In the genomic region with DNA sequence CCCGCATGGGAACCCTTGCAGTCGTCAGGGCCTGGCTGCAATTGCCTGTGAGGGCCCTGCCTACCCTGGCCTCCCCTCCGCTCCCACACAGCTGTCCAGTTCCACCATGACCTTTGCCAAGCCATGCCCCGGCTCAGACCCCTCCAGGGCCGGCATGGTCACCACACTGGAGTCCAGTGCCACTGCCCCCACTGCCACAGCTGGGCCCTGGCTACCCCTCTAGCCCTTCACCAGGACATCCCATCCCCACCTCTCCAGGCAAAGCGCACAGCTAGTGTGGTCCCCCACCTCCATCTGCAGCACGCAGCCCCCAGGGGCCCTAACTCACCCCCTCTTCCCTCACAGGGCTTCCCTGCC, we compare ENCODE assay signal across 17 cellular contexts.
A peak's percentile ranks its signal among the peaks of the same experiment; 100 is the strongest.
DNase-seq lines count a peak whose midpoint lies in the region; ATAC-seq, FAIRE-seq and TF ChIP-seq lines count a peak whose summit lies in the region.
"Had no signal": no experiment of that assay in that cellular context is flagged by ENCODE, and none has a peak within 500 bp of the region (broad histone marks: within the 10 kb centered on the region; RNA-seq: fewer than 3 reads in every experiment).

No MANE protein-coding gene starts in this region.

- H3K36me3 Mint-ChIP-seq in endothelial cell (ENCODE audit: low read depth, unreplicated experiment), result no peaks in the 10 kb centered on the region
- H3K36me3 Mint-ChIP-seq: CD4-positive, alpha-beta memory T cell; naive thymus-derived CD8-positive, alpha-beta T cell; stimulated activated naive B cell treated with anti-CD40 and anti-IgM and Interleukin-4, amounts not matched to agents 10 μg/mL and 1 μg/mL and 100 μg/mL, for 72 hours had no signal

- no peak for TF ChIP-seq POLR2A in H1 (IDR thresholded peaks at IDR 0.05; ENCODE audit: control extremely low read depth in 1 of 2, low read depth in 2 of 2, low read length in 2 of 2)

- H2BK15ac ChIP-seq in H1 (ENCODE audit: low read length), result peak overlapping the region; percentile 73; the same call in 1 of the 2 replicates

- no peak for FAIRE-seq in H1 (lab: Jason Lieb, UNC)
- FAIRE-seq: endometrium had no signal

- 92% methylated on average over 5 of the region's 7 CpGs; no CpG with 5 or more reads in 1 of the 2 experiments for WGBS in H1 (ENCODE audit: extremely low coverage in 1 of 2, insufficient coverage in 1 of 2, insufficient read length in 1 of 2, insufficient replicate concordance in 2 of 2, low coverage in 1 of 2, low lambda C conversion rate in 2 of 2, missing lambda C conversion rate in 1 of 2), 2 experiments
- no CpG with 5 or more reads among the region's 7 CpGs for WGBS in trophoblast cell (ENCODE audit: extremely low coverage, insufficient coverage, insufficient read length)

- no peak for DNase-seq in DND-41
- DNase-seq in NT2/D1 (ENCODE audit: low read depth, low spot score), result no peak
- DNase-seq in H1 (ENCODE audit: low read depth in 1 of 2, low spot score in 2 of 2), result no peak
- DNase-seq in trophoblast cell, result no peak
- DNase-seq in MG63, result no peak
- DNase-seq in SIG-M5 (lab: John Stamatoyannopoulos, UW), result no peak
- DNase-seq in endothelial cell (ENCODE audit: low spot score), result no peak
- DNase-seq: CD4-positive, alpha-beta memory T cell; glutamatergic neuron; KG1; NCI-H1694 treated with DMSO at 0.1 percent for 48 hours; stimulated activated naive B cell treated with anti-CD40 and anti-IgM and Interleukin-4, amounts not matched to agents 10 μg/mL and 1 μg/mL and 100 μg/mL, for 72 hours had no signal

- H3K79me1 ChIP-seq in H1 (ENCODE audit: low read depth, low read length) (peaks cover 4% of the 10 kb centered on the region; the same call in 1 of the 2 replicates), trophoblast cell (ENCODE audit: low read length) (peaks cover 49% of the 10 kb centered on the region)

- no peak overlapping the region for H3K23ac ChIP-seq in H1 (ENCODE audit: insufficient read length)
- no peak overlapping the region for H3K23ac ChIP-seq in trophoblast cell (ENCODE audit: low read length)

- H4K5ac ChIP-seq in H1 (ENCODE audit: insufficient read length, low read depth, low read length), result no peak overlapping the region

- no peaks in the 10 kb centered on the region for H3K9me3 ChIP-seq in DND-41 (ENCODE audit: insufficient read depth, low read length, severe bottlenecking)
- H3K9me3 ChIP-seq in NT2/D1 (ENCODE audit: insufficient read depth, low read length), result peaks cover 9% of the 10 kb centered on the region; the same call in 1 of the 2 replicates
- H3K9me3 ChIP-seq in H1 (ENCODE audit: insufficient read depth in 2 of 2, low read depth in 1 of 2, low read length in 1 of 2), result no peaks in the 10 kb centered on the region
- peaks cover 7% of the 10 kb centered on the region for H3K9me3 ChIP-seq in trophoblast cell (ENCODE audit: insufficient read depth, low read depth, low read length)
- no peaks in the 10 kb centered on the region for H3K9me3 ChIP-seq in MG63

- no peaks in the 10 kb centered on the region for H3K4me1 Mint-ChIP-seq in endothelial cell (ENCODE audit: unreplicated experiment)

- no peak overlapping the region for H3K4me3 Mint-ChIP-seq in endothelial cell (ENCODE audit: unreplicated experiment)
- H3K4me3 Mint-ChIP-seq: activated CD8-positive, alpha-beta T cell treated with anti-CD3 and anti-CD28 coated beads, Interleukin-2, amount 10 ng/mL, durations not matched to agents 7 days and 5 days; CD4-positive, alpha-beta memory T cell; naive thymus-derived CD8-positive, alpha-beta T cell; stimulated activated naive B cell treated with anti-CD40 and anti-IgM and Interleukin-4, amounts not matched to agents 10 μg/mL and 1 μg/mL and 100 μg/mL, for 72 hours had no signal

- H2AK5ac ChIP-seq in H1 (ENCODE audit: low read depth, low read length) (no peak overlapping the region), trophoblast cell (ENCODE audit: low read length) (peak overlapping the region; percentile 87)

- H3K4me3 ChIP-seq in DND-41 (ENCODE audit: low read depth in 1 of 2, low read length in 2 of 2) (no peak overlapping the region), NT2/D1 (ENCODE audit: insufficient read length, low read depth) (peak overlapping the region; percentile 2), H1 (ENCODE audit: extremely low read depth in 1 of 4, insufficient read depth in 2 of 4, low read depth in 3 of 4, low read length in 4 of 4) (no peak overlapping the region), trophoblast cell (ENCODE audit: low read depth, low read length) (no peak overlapping the region), MG63 (no peak overlapping the region)

- peaks cover 10% of the 10 kb centered on the region for H3K27me3 Mint-ChIP-seq in endothelial cell (ENCODE audit: unreplicated experiment)
- H3K27me3 Mint-ChIP-seq: CD4-positive, alpha-beta memory T cell; stimulated activated naive B cell treated with anti-CD40 and anti-IgM and Interleukin-4, amounts not matched to agents 10 μg/mL and 1 μg/mL and 100 μg/mL, for 72 hours had no signal

- H4K20me1 ChIP-seq in DND-41 (ENCODE audit: insufficient read depth, low read length) (no peaks in the 10 kb centered on the region), H1 (replicated peaks in 1 of 2; ENCODE audit: control insufficient read depth in 1 of 2, insufficient read depth in 2 of 2, low read length in 2 of 2) (peaks cover 0 to 5% of the 10 kb centered on the region in 2 experiments)

- peak overlapping the region; percentile 98 for H3K27ac ChIP-seq in DND-41 (ENCODE audit: low read length)
- H3K27ac ChIP-seq in H1 (ENCODE audit: low read depth, low read length), result no peak overlapping the region
- H3K27ac ChIP-seq in trophoblast cell (ENCODE audit: low read depth, low read length), result peak overlapping the region; percentile 61
- H3K27ac ChIP-seq: brain microvascular endothelial cell had no signal

- peak overlapping the region; percentile 63 for H3K56ac ChIP-seq in H1 (replicated peaks; ENCODE audit: insufficient read length, low read depth, low read length)

- POLR2A ChIA-PET in H1 (lab: Charles Lee; ENCODE audit: partially characterized antibody), result interaction anchor here (0.6 to 1.3 kb wide), 5 partner anchors 21 to 71 kb away, joined by 3 to 4 read pairs (median 3); no protein-coding TSS in a partner anchor

- no peak overlapping the region for H3K27ac Mint-ChIP-seq in endothelial cell (ENCODE audit: unreplicated experiment)
- H3K27ac Mint-ChIP-seq: activated CD8-positive, alpha-beta T cell treated with anti-CD3 and anti-CD28 coated beads, Interleukin-2, amount 10 ng/mL, durations not matched to agents 7 days and 5 days; CD4-positive, alpha-beta memory T cell had no signal

- no peak overlapping the region for H3K4me2 ChIP-seq in DND-41 (ENCODE audit: insufficient read depth, low read length)
- H3K4me2 ChIP-seq in H1 (ENCODE audit: insufficient read depth in 1 of 2, low read depth in 2 of 2, low read length in 2 of 2), result no peak overlapping the region
- H3K4me2 ChIP-seq in trophoblast cell (ENCODE audit: low read length), result no peak overlapping the region

- no peak for TF ChIP-seq EP300 in H1 (IDR thresholded peaks at IDR 0.05; ENCODE audit: borderline replicate concordance in 1 of 2, low read depth in 2 of 2, low read length in 2 of 2)

- H2AFZ ChIP-seq in DND-41 (ENCODE audit: low read depth, low read length) (no peak overlapping the region), H1 (ENCODE audit: low read length) (0 out of 2 replicates have a peak overlapping the region, but pooled peaks have one; percentile 63), trophoblast cell (ENCODE audit: insufficient read depth, low read length, poor library complexity) (peak overlapping the region; percentile 19)

- no peaks in the 10 kb centered on the region for H3K36me3 ChIP-seq in DND-41 (ENCODE audit: insufficient read depth, low read length)
- H3K36me3 ChIP-seq in NT2/D1 (ENCODE audit: insufficient read depth, insufficient read length, low read length), result no peaks in the 10 kb centered on the region
- H3K36me3 ChIP-seq in H1 (ENCODE audit: control insufficient read depth in 2 of 4, insufficient read depth in 4 of 4, low read length in 3 of 4), result no peaks in the 10 kb centered on the region; a peak in 1 of 8 replicates
- H3K36me3 ChIP-seq in trophoblast cell (ENCODE audit: control insufficient read depth in 1 of 2, insufficient read depth in 2 of 2, low read length in 2 of 2), result no peaks in the 10 kb centered on the region
- no peaks in the 10 kb centered on the region for H3K36me3 ChIP-seq in MG63
- H3K36me3 ChIP-seq: brain microvascular endothelial cell had no signal

- no peak overlapping the region for H3K14ac ChIP-seq in H1 (ENCODE audit: insufficient read length)
- peak overlapping the region; percentile 85 for H3K14ac ChIP-seq in trophoblast cell (ENCODE audit: low read length)

- no peaks in the 10 kb centered on the region for H3K79me2 ChIP-seq in DND-41 (ENCODE audit: insufficient read depth, low read length)
- H3K79me2 ChIP-seq in H1 (ENCODE audit: control insufficient read depth in 1 of 2, insufficient read depth in 2 of 2, low read length in 2 of 2), result no peaks in the 10 kb centered on the region
- H3K79me2 ChIP-seq in trophoblast cell (ENCODE audit: control insufficient read depth, insufficient read depth, low read length, poor library complexity), result peaks cover 18% of the 10 kb centered on the region

- CTCF ChIA-PET in H1 (lab: Charles Lee; ENCODE audit: partially characterized antibody), result interaction anchor here (0.7 to 12.2 kb wide), 21 partner anchors 8 to 310 kb away, joined by 3 to 111 read pairs (median 4); no protein-coding TSS in a partner anchor

- ATAC-seq in DND-41 (ENCODE audit: insufficient read depth, low read depth) (no peak), GM18519 (IDR thresholded peaks at IDR 0.05; ENCODE audit: low FRiP score, unreplicated experiment) (no peak)

- peak overlapping the region; percentile 76 for H4K12ac ChIP-seq in trophoblast cell (ENCODE audit: low read depth, low read length)

- peak overlapping the region; percentile 22 for H3K9ac ChIP-seq in DND-41 (ENCODE audit: low read depth, low read length)
- peak overlapping the region; percentile 72 for H3K9ac ChIP-seq in NT2/D1 (ENCODE audit: insufficient read length, low read depth)
- H3K9ac ChIP-seq in H1 (replicated peaks in 1 of 4; ENCODE audit: extremely low read depth in 1 of 4, low read depth in 3 of 4, low read length in 3 of 4), result no peak overlapping the region; a peak in 1 of 7 replicates
- H3K9ac ChIP-seq in trophoblast cell (ENCODE audit: low read length), result no peak overlapping the region

- H2BK120ac ChIP-seq in H1 (replicated peaks; ENCODE audit: low read depth, low read length) (no peak overlapping the region), trophoblast cell (ENCODE audit: insufficient read depth, low read length, poor library complexity) (peak overlapping the region; percentile 92)

- H4K91ac ChIP-seq in H1 (replicated peaks; ENCODE audit: insufficient read length, low read length) (peak overlapping the region; percentile 77), trophoblast cell (ENCODE audit: low read depth, low read length) (peak overlapping the region; percentile 99)

- H2BK5ac ChIP-seq in H1 (ENCODE audit: low read depth, low read length) (no peak overlapping the region), trophoblast cell (ENCODE audit: low read depth, low read length, poor library complexity) (peak overlapping the region; percentile 77)

- H3K18ac ChIP-seq in H1 (ENCODE audit: extremely low read depth, low read length) (peak overlapping the region; percentile 78), trophoblast cell (ENCODE audit: low read length) (peak overlapping the region; percentile 96)

- H3K4ac ChIP-seq in H1 (replicated peaks; ENCODE audit: insufficient read length, low read depth, low read length) (no peak overlapping the region), trophoblast cell (ENCODE audit: low read depth, low read length) (peak overlapping the region; percentile 49)

- H3K27me3 ChIP-seq in DND-41 (ENCODE audit: insufficient read depth, low read length, poor library complexity) (no peaks in the 10 kb centered on the region), NT2/D1 (ENCODE audit: insufficient read depth, insufficient read length) (no peaks in the 10 kb centered on the region), H1 (replicated peaks in 1 of 4; ENCODE audit: control insufficient read depth in 3 of 4, extremely low read depth in 1 of 4, insufficient read depth in 3 of 4, low read length in 3 of 4) (no peaks in the 10 kb centered on the region; a peak in 1 of 7 replicates), trophoblast cell (ENCODE audit: insufficient read depth, low read length) (no peaks in the 10 kb centered on the region), MG63 (no peaks in the 10 kb centered on the region)
- H3K27me3 ChIP-seq: brain microvascular endothelial cell had no signal

- peak overlapping the region; percentile 65; the same call in 1 of the 2 replicates for H2BK12ac ChIP-seq in H1 (ENCODE audit: low read depth, low read length)
- H2BK12ac ChIP-seq in trophoblast cell (ENCODE audit: low read length), result peak overlapping the region; percentile 86

- H3K4me1 ChIP-seq in DND-41 (ENCODE audit: insufficient read depth, low read length) (peaks cover 66% of the 10 kb centered on the region), NT2/D1 (ENCODE audit: insufficient read depth, insufficient read length) (peaks cover 45% of the 10 kb centered on the region), H1 (replicated peaks in 1 of 4; ENCODE audit: control insufficient read depth in 3 of 4, insufficient read depth in 4 of 4, low read length in 3 of 4) (peaks cover 0 to 17% (median 14%) of the 10 kb centered on the region in 4 experiments; a peak in 6 of 7 replicates), trophoblast cell (ENCODE audit: control insufficient read depth in 1 of 2, insufficient read depth in 2 of 2, low read length in 2 of 2) (peaks cover 38 to 51% of the 10 kb centered on the region in 2 experiments)

- TF ChIP-seq CTCF in DND-41 (IDR thresholded peaks at IDR 0.05; ENCODE audit: borderline replicate concordance, extremely low read depth, low read length, poor library complexity, severe bottlenecking) (no peak), H1 (IDR thresholded peaks at IDR 0.05; ENCODE audit: control extremely low read depth in 1 of 3, insufficient read depth in 1 of 3, low read depth in 1 of 3, low read length in 3 of 3) (no peak), endothelial cell (IDR thresholded peaks at IDR 0.05; ENCODE audit: unreplicated experiment) (no peak)

- no peak for TF ChIP-seq RAD21 in H1 (IDR thresholded peaks at IDR 0.05 in 1 of 2, conservative IDR thresholded peaks at IDR 0.05 in 1 of 2; ENCODE audit: low read depth in 2 of 2, low read length in 2 of 2)

- H2BK20ac ChIP-seq in H1 (ENCODE audit: low read length), result no peak overlapping the region

- H3K9me3 Mint-ChIP-seq in endothelial cell (ENCODE audit: unreplicated experiment), result no peaks in the 10 kb centered on the region
- H3K9me3 Mint-ChIP-seq: CD4-positive, alpha-beta memory T cell; naive thymus-derived CD8-positive, alpha-beta T cell; stimulated activated naive B cell treated with anti-CD40 and anti-IgM and Interleukin-4, amounts not matched to agents 10 μg/mL and 1 μg/mL and 100 μg/mL, for 72 hours had no signal

- H4K8ac ChIP-seq in H1 (ENCODE audit: extremely low read depth, insufficient read depth, low read length) (peak overlapping the region; percentile 47; the same call in 1 of the 2 replicates), trophoblast cell (ENCODE audit: low read depth, low read length) (peak overlapping the region; percentile 72)

- peaks cover 6% of the 10 kb centered on the region for H3K23me2 ChIP-seq in H1 (ENCODE audit: low read depth, low read length)

Comparison
In these comparisons a context has a peak if more than half of its experiments do, and no peak if none do; other contexts are left out.
1. H3K9ac ChIP-seq: peak in DND-41 (single experiment) and NT2/D1 (single experiment); none in H1 (0 of 4) and trophoblast cell (single experiment).